Comparison of ENCODE assay signal across 8 cellular contexts in genomic region chr15:75198560-75199346, GRCh38. TPM values are rescaled to one million over a fixed set of nuclear protein-coding genes. Genes with fewer than 3 reads are reported as not detected.
A peak's percentile ranks its signal among the peaks of the same experiment; 100 is the strongest.
DNase-seq lines count a peak whose midpoint lies in the region; ATAC-seq and TF ChIP-seq lines count a peak whose summit lies in the region.

No MANE protein-coding gene starts in this region.

- no peaks in the 10 kb centered on the region for H3K9me3 ChIP-seq in right cardiac atrium (ENCODE audit: control insufficient read depth, low read length)
- H3K9me3 ChIP-seq in right atrium auricular region: no peaks in the 10 kb centered on the region
- H3K9me3 ChIP-seq in thyroid gland: no peaks in the 10 kb centered on the region
- no peaks in the 10 kb centered on the region for H3K9me3 ChIP-seq in upper lobe of left lung
- H3K9me3 ChIP-seq in hepatocyte (ENCODE audit: low read depth): no peaks in the 10 kb centered on the region

- TF ChIP-seq EP300 in upper lobe of left lung (IDR thresholded peaks at IDR 0.05): no peak

- H2AFZ ChIP-seq in hepatocyte: no peak overlapping the region

- intact Hi-C loops in right cardiac atrium (cut with DNase I) (loop anchor here in 1 of 4 donors (10.0 kb wide), 1 partner anchor 84 kb away; no protein-coding TSS in a partner anchor), thyroid gland (cut with DNase I) (no loop called here)

- peak in 2 of 3 donors; percentile 23 to 51 for DNase-seq in right cardiac atrium
- no peak for DNase-seq in right atrium auricular region (ENCODE audit: low spot score)
- DNase-seq in NCI-H1436 treated with DMSO at 0.1 percent for 48 hours (lab: John Stamatoyannopoulos, UW): peak; percentile 93
- peak; percentile 71 for DNase-seq in amniotic epithelial cell (ENCODE audit: low read depth)
- DNase-seq in thyroid gland: peak; percentile 32 to 48
- no peak for DNase-seq in upper lobe of left lung
- no peak for DNase-seq in hepatocyte (ENCODE audit: low spot score)

- peaks cover 20% of the 10 kb centered on the region for H3K79me2 ChIP-seq in hepatocyte

- H3K9me2 ChIP-seq in hepatocyte (replicated peaks; ENCODE audit: insufficient read depth): no peaks in the 10 kb centered on the region

- WGBS in right cardiac atrium: 85% methylated on average over 3 of the region's 3 CpGs
- WGBS in thyroid gland, 2 donors: 74 to 81% methylated on average over 3 of the region's 3 CpGs
- 65 to 75% methylated on average over 2 to 3 of the region's 3 CpGs for WGBS in upper lobe of left lung, 2 donors
- WGBS in hepatocyte (ENCODE audit: low lambda C conversion rate, missing lambda C conversion rate): 80% methylated on average over 3 of the region's 3 CpGs

- TF ChIP-seq CTCF in right atrium auricular region (IDR thresholded peaks at IDR 0.05): no peak
- TF ChIP-seq CTCF in thyroid gland (IDR thresholded peaks at IDR 0.05): no peak
- TF ChIP-seq CTCF in upper lobe of left lung (IDR thresholded peaks at IDR 0.05): no peak
- TF ChIP-seq CTCF in hepatocyte (IDR thresholded peaks at IDR 0.05; ENCODE audit: poor library complexity): no peak

- ATAC-seq in right cardiac atrium (no peak), HG02981 (IDR thresholded peaks at IDR 0.05; ENCODE audit: unreplicated experiment) (no peak), upper lobe of left lung (ENCODE audit: low FRiP score in 2 of 2) (no peak)

- H3K27ac ChIP-seq in right cardiac atrium (ENCODE audit: low read length) (no peak overlapping the region), right atrium auricular region (no peak overlapping the region), thyroid gland (peak overlapping the region; percentile 31 to 96 (median 93)), upper lobe of left lung (no peak overlapping the region), hepatocyte (no peak overlapping the region)

- H4K20me1 ChIP-seq in hepatocyte (ENCODE audit: insufficient read depth, poor library complexity, severe bottlenecking): peaks cover 7% of the 10 kb centered on the region

- H3K36me3 ChIP-seq in right atrium auricular region (no peaks in the 10 kb centered on the region), thyroid gland (no peaks in the 10 kb centered on the region), upper lobe of left lung (no peaks in the 10 kb centered on the region), hepatocyte (replicated peaks; ENCODE audit: insufficient read depth, low read depth) (no peaks in the 10 kb centered on the region)

- H3K27me3 ChIP-seq in right cardiac atrium (ENCODE audit: control insufficient read depth, insufficient read depth) (no peaks in the 10 kb centered on the region), right atrium auricular region (no peaks in the 10 kb centered on the region), thyroid gland (no peaks in the 10 kb centered on the region), upper lobe of left lung (no peaks in the 10 kb centered on the region), hepatocyte (no peaks in the 10 kb centered on the region)

- H3K4me1 ChIP-seq in right cardiac atrium (ENCODE audit: control insufficient read depth, insufficient read depth, low read length): peaks cover 3% of the 10 kb centered on the region
- peaks cover 0 to 52% of the 10 kb centered on the region in 2 donors for H3K4me1 ChIP-seq in right atrium auricular region
- H3K4me1 ChIP-seq in thyroid gland: peaks cover 35 to 59% of the 10 kb centered on the region in 2 donors
- peaks cover 19 to 45% (median 26%) of the 10 kb centered on the region in 4 donors for H3K4me1 ChIP-seq in upper lobe of left lung
- peaks cover 36% of the 10 kb centered on the region for H3K4me1 ChIP-seq in hepatocyte (ENCODE audit: insufficient read depth)

- H3K4me3 ChIP-seq in right cardiac atrium (ENCODE audit: low read length) (no peak overlapping the region), right atrium auricular region (no peak overlapping the region), thyroid gland (replicated peaks in 1 of 3) (no peak overlapping the region), upper lobe of left lung (no peak overlapping the region), hepatocyte (no peak overlapping the region)

- H3K4me2 ChIP-seq in hepatocyte: no peak overlapping the region

- no peak for TF ChIP-seq POLR2A in thyroid gland (IDR thresholded peaks at IDR 0.05)
- no peak for TF ChIP-seq POLR2A in upper lobe of left lung (IDR thresholded peaks at IDR 0.05)

RNA-seq across cellular contexts. Expression of gene C15orf39, which starts 2.9 kb away (rescaled TPM):
- 10 to 100 TPM in 2 of 4 donors, 1 to 10 TPM in 2; 7.4 to 12.7 (median 9.1) TPM for total RNA-seq in right cardiac atrium
- polyA plus RNA-seq in right cardiac atrium: 5.3 TPM
- total RNA-seq in right atrium auricular region: 10 to 100 TPM in 1 of 2 donors, 1 to 10 TPM in 1; 5.9 to 16.4 TPM
- 10 to 100 TPM; 10.6 to 18.3 (median 16.7) TPM for total RNA-seq in thyroid gland
- 10 to 100 TPM; 25.4 to 44.6 (median 37.5) TPM for total RNA-seq in upper lobe of left lung
- total RNA-seq in hepatocyte: 11.4 and 18.3 TPM in 2 replicates
- 15.3 and 16.4 TPM in 2 replicates for polyA plus RNA-seq in hepatocyte

RNA-seq across cellular contexts. Expression of gene GOLGA6C, which starts 59.4 kb away (rescaled TPM):
- total RNA-seq in right cardiac atrium (not detected), right atrium auricular region (not detected), thyroid gland (not detected), upper lobe of left lung (not detected), hepatocyte (not detected in 2 replicates)
- polyA plus RNA-seq in right cardiac atrium (not detected), hepatocyte (not detected in 2 replicates)

Comparison
In these comparisons a context has a peak if more than half of its experiments do, and no peak if none do; other contexts are left out.
1. DNase-seq: peak in right cardiac atrium (2 of 3), NCI-H1436 treated with DMSO at 0.1 percent for 48 hours (single experiment), amniotic epithelial cell (single experiment) and thyroid gland (2 of 2); none in right atrium auricular region (single experiment), upper lobe of left lung (0 of 2) and hepatocyte (single experiment).
2. H3K27ac ChIP-seq: peak in thyroid gland (3 of 3); none in right cardiac atrium (single experiment), right atrium auricular region (0 of 2), upper lobe of left lung (0 of 4) and hepatocyte (single experiment).